34 cellular contexts compared by ENCODE assay signal in genomic region chr7:108652886-108653285, GRCh38.
"Had no signal": no experiment of that assay in that cellular context is flagged by ENCODE, and none has a peak within 500 bp of the region (broad histone marks: within the 10 kb centered on the region; RNA-seq: fewer than 3 reads in every experiment).

No MANE protein-coding gene starts in this region.

- H3K4me1 ChIP-seq: ascending aorta, body of pancreas, breast epithelium had no signal

- H3K36me3 ChIP-seq: adrenal gland, ascending aorta, brain microvascular endothelial cell, breast epithelium, cardiac muscle cell had no signal

- FAIRE-seq: astrocyte, bronchial epithelial cell had no signal

- H3K27me3 ChIP-seq: adrenal gland, ascending aorta, body of pancreas, brain microvascular endothelial cell, breast epithelium, cardiac muscle cell had no signal

- ATAC-seq: activated naive CD4-positive, alpha-beta T cell treated with anti-CD3 and anti-CD28 coated beads, Interleukin-2, amount 50 U/mL, for 72 hours; activated naive CD8-positive, alpha-beta T cell treated with anti-CD3 and anti-CD28 coated beads, Interleukin-2, amount 50 U/mL, for 24 hours; activated T-cell treated with anti-CD3 and anti-CD28 coated beads, Interleukin-2, amount 50 U/mL, for 4 hours; activated T-cell treated with anti-CD3 and anti-CD28 coated beads, Interleukin-2, amount 50 U/mL, for 72 hours; activated T-helper 17 cell treated with anti-CD3 and anti-CD28 coated beads, Interleukin-2, amount 50 U/mL, for 72 hours; body of pancreas had no signal

- H3K4me3 ChIP-seq: adrenal gland, ascending aorta, body of pancreas, breast epithelium, cardiac muscle cell had no signal

- H3K9me3 ChIP-seq: adrenal gland, ascending aorta, body of pancreas, breast epithelium had no signal

- H3K27ac ChIP-seq: adrenal gland, ascending aorta, body of pancreas, brain microvascular endothelial cell, breast epithelium, cardiac muscle cell had no signal

- DNase-seq: activated effector memory CD4-positive, alpha-beta T cell treated with anti-CD3 and anti-CD28 coated beads, Interleukin-2, amount 50 U/mL, for 16 hours; activated effector memory CD4-positive, alpha-beta T cell treated with Interleukin-2 at 50 U/mL for 16 hours; activated gamma-delta T cell; activated gamma-delta T cell treated with Interleukin-2 at 50 U/mL for 16 hours; activated naive CD4-positive, alpha-beta T cell; activated naive CD4-positive, alpha-beta T cell treated with anti-CD3 and anti-CD28 coated beads for 36 hours; activated naive CD4-positive, alpha-beta T cell treated with anti-CD3 and anti-CD28 coated beads, Interleukin-2, amount 10 ng/mL, durations not matched to agents 7 days and 5 days; activated naive CD4-positive, alpha-beta T cell treated with anti-CD3 and anti-CD28 coated beads, Interleukin-2, amount 50 U/mL, for 16 hours; activated naive CD4-positive, alpha-beta T cell treated with Interleukin-2 at 50 U/mL for 16 hours; activated naive CD8-positive, alpha-beta T cell treated with anti-CD3 and anti-CD28 coated beads for 36 hours; activated naive CD8-positive, alpha-beta T cell treated with anti-CD3 and anti-CD28 coated beads, Interleukin-2, amount 10 ng/mL, durations not matched to agents 7 days and 5 days; activated naive CD8-positive, alpha-beta T cell treated with anti-CD3 and anti-CD28 coated beads, Interleukin-2, amount 50 U/mL, for 24 hours; activated T-cell treated with anti-CD3 and anti-CD28 coated beads, Interleukin-2, amount 50 U/mL, for 1 hour; activated T-cell treated with anti-CD3 and anti-CD28 coated beads, Interleukin-2, amount 50 U/mL, for 24 hours; activated T-cell treated with anti-CD3 and anti-CD28 coated beads, Interleukin-2, amount 50 U/mL, for 4 hours; activated T-cell treated with anti-CD3 and anti-CD28 coated beads, Interleukin-2, amount 50 U/mL, for 48 hours; activated T-cell treated with anti-CD3 and anti-CD28 coated beads, Interleukin-2, amount 50 U/mL, for 72 hours; adrenal gland; amniotic stem cell; amygdala; anterior cingulate cortex; aorta; body of pancreas; brain microvascular endothelial cell; caudate nucleus; central memory CD4-positive, alpha-beta T cell; cerebellar nuclear complex had no signal
